ENCODE assay signal across 1 cellular context in the genomic region with DNA sequence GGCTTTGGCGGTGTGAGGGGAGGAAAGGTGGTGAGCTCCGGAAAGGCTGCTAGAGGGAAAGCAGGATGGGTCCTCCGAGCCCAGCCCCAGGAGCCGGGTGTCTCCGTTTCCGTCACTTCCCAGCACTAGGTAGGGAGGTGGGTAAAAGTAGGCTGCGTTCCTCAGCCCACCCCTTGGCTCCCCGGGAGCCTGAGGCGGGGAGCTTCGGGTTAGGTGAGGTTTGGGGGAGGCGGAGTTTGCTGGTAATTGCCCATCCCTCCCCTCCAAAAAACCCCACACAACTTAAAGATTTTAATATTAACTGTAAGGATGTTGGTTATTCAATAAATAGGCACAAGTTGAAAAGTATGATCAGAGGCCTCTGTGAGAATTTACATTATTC.
TF ChIP-seq lines count a peak whose summit lies in the region.

No MANE protein-coding gene starts in this region.

TF ChIP-seq in HCT116, 20 proteins besides CTCF, POLR2A, EP300 and RAD21 (continued from another document):
- TF ChIP-seq ZBTB33 (IDR thresholded peaks at IDR 0.05; ENCODE audit: extremely low read depth, insufficient replicate concordance, low read length) = no peak
- TF ChIP-seq SIN3A (IDR thresholded peaks at IDR 0.05; ENCODE audit: low read depth) = peak; percentile 6; the same call in 1 of the 2 replicates
- no peak; the same call in 1 of the 2 replicates for TF ChIP-seq EGR1 (IDR thresholded peaks at IDR 0.05; ENCODE audit: low read depth)
- peak; percentile 66; the same call in 1 of the 2 replicates for TF ChIP-seq POLR2AphosphoS5 (IDR thresholded peaks at IDR 0.05; ENCODE audit: low read depth, low read length)
- TF ChIP-seq ZFX (IDR thresholded peaks at IDR 0.05) = no peak
- no peak for TF ChIP-seq FOSL1 (IDR thresholded peaks at IDR 0.05; ENCODE audit: low read depth)
